ENCODE assay signal across 8 cellular contexts in genomic region chr10:67779455-67780205, GRCh38. TPM values are rescaled to one million over a fixed set of nuclear protein-coding genes. Genes with fewer than 3 reads are reported as not detected.
DNase-seq lines count a peak whose midpoint lies in the region; ATAC-seq and FAIRE-seq lines count a peak whose summit lies in the region.

No MANE protein-coding gene starts in this region.

- ATAC-seq in GM19324 (IDR thresholded peaks at IDR 0.05; ENCODE audit: low FRiP score, unreplicated experiment) (peak; percentile 37), HG03520 (IDR thresholded peaks at IDR 0.05; ENCODE audit: unreplicated experiment) (peak; percentile 33)
- ATAC-seq in activated CD8-positive, alpha-beta T cell treated with anti-CD3 and anti-CD28 coated beads, Interleukin-2, amount 10 ng/mL, durations not matched to agents 7 days and 5 days = peak; percentile 75
- ATAC-seq in stimulated activated memory B cell treated with anti-CD40 and anti-IgM and Interleukin-4, amounts not matched to agents 10 μg/mL and 1 μg/mL and 100 μg/mL, for 72 hours = peak; percentile 83

- no peak overlapping the region for H3K4me3 Mint-ChIP-seq in activated CD8-positive, alpha-beta T cell treated with anti-CD3 and anti-CD28 coated beads, Interleukin-2, amount 10 ng/mL, durations not matched to agents 7 days and 5 days
- H3K4me3 Mint-ChIP-seq in stimulated activated memory B cell treated with anti-CD40 and anti-IgM and Interleukin-4, amounts not matched to agents 10 μg/mL and 1 μg/mL and 100 μg/mL, for 72 hours = no peak overlapping the region

- H3K27ac Mint-ChIP-seq in activated CD8-positive, alpha-beta T cell treated with anti-CD3 and anti-CD28 coated beads, Interleukin-2, amount 10 ng/mL, durations not matched to agents 7 days and 5 days = no peak overlapping the region
- no peak overlapping the region for H3K27ac Mint-ChIP-seq in stimulated activated memory B cell treated with anti-CD40 and anti-IgM and Interleukin-4, amounts not matched to agents 10 μg/mL and 1 μg/mL and 100 μg/mL, for 72 hours

- H3K36me3 Mint-ChIP-seq in activated CD8-positive, alpha-beta T cell treated with anti-CD3 and anti-CD28 coated beads, Interleukin-2, amount 10 ng/mL, durations not matched to agents 7 days and 5 days (ENCODE audit: low read depth) = no peaks in the 10 kb centered on the region
- no peaks in the 10 kb centered on the region for H3K36me3 Mint-ChIP-seq in stimulated activated memory B cell treated with anti-CD40 and anti-IgM and Interleukin-4, amounts not matched to agents 10 μg/mL and 1 μg/mL and 100 μg/mL, for 72 hours

- H3K27me3 Mint-ChIP-seq in activated CD8-positive, alpha-beta T cell treated with anti-CD3 and anti-CD28 coated beads, Interleukin-2, amount 10 ng/mL, durations not matched to agents 7 days and 5 days (ENCODE audit: low read depth) = no peaks in the 10 kb centered on the region
- H3K27me3 Mint-ChIP-seq in stimulated activated memory B cell treated with anti-CD40 and anti-IgM and Interleukin-4, amounts not matched to agents 10 μg/mL and 1 μg/mL and 100 μg/mL, for 72 hours = no peaks in the 10 kb centered on the region

- CTCF ChIA-PET in activated CD8-positive, alpha-beta T cell treated with anti-CD3 and anti-CD28 coated beads, Interleukin-2, amount 10 ng/mL, durations not matched to agents 7 days and 5 days (lab: Charles Lee) = interaction anchor here (0.6 to 8.6 kb wide), 43 partner anchors 9 to 1606 kb away, joined by 3 to 295 read pairs (median 5); partner anchors contain the start of gene CTNNA3

- H3K9me3 Mint-ChIP-seq in activated CD8-positive, alpha-beta T cell treated with anti-CD3 and anti-CD28 coated beads, Interleukin-2, amount 10 ng/mL, durations not matched to agents 7 days and 5 days (ENCODE audit: insufficient read depth) = no peaks in the 10 kb centered on the region
- H3K9me3 Mint-ChIP-seq in stimulated activated memory B cell treated with anti-CD40 and anti-IgM and Interleukin-4, amounts not matched to agents 10 μg/mL and 1 μg/mL and 100 μg/mL, for 72 hours = no peaks in the 10 kb centered on the region

- peaks cover 46% of the 10 kb centered on the region for H3K4me1 Mint-ChIP-seq in activated CD8-positive, alpha-beta T cell treated with anti-CD3 and anti-CD28 coated beads, Interleukin-2, amount 10 ng/mL, durations not matched to agents 7 days and 5 days (ENCODE audit: low read depth)
- peaks cover 24% of the 10 kb centered on the region for H3K4me1 Mint-ChIP-seq in stimulated activated memory B cell treated with anti-CD40 and anti-IgM and Interleukin-4, amounts not matched to agents 10 μg/mL and 1 μg/mL and 100 μg/mL, for 72 hours

- POLR2A ChIA-PET in activated CD8-positive, alpha-beta T cell treated with anti-CD3 and anti-CD28 coated beads, Interleukin-2, amount 10 ng/mL, durations not matched to agents 7 days and 5 days (lab: Charles Lee) = interaction anchor here (0.6 to 1.8 kb wide), 4 partner anchors 9 to 98 kb away, joined by 5 to 7 read pairs (median 6); no protein-coding TSS in a partner anchor

- DNase-seq in CD1c-positive myeloid dendritic cell (ENCODE audit: extremely low spot score) (peak; percentile 87), NCI-H82 treated with DMSO at 0.1 percent for 48 hours (lab: John Stamatoyannopoulos, UW; ENCODE audit: unreplicated experiment) (peak; percentile 80), myocyte (ENCODE audit: low read depth) (peak; percentile 79)
- peak; percentile 86 for DNase-seq in activated CD8-positive, alpha-beta T cell treated with anti-CD3 and anti-CD28 coated beads, Interleukin-2, amount 10 ng/mL, durations not matched to agents 7 days and 5 days

- peak; percentile 77 for FAIRE-seq in endometrium (lab: Jason Lieb, UNC)

RNA-seq across cellular contexts. Expression of gene DNAJC12, which starts 58.4 kb away (rescaled TPM):
- 1 to 10 TPM; 2.6 to 3.0 TPM for total RNA-seq in activated CD8-positive, alpha-beta T cell treated with anti-CD3 and anti-CD28 coated beads, Interleukin-2, amount 10 ng/mL, durations not matched to agents 7 days and 5 days
- 5.8 and 6.0 TPM in 2 replicates for total RNA-seq in myocyte
- polyA plus RNA-seq in myocyte (2012) = 5.9 TPM

Comparison
In these comparisons a context has a peak if more than half of its experiments do, and no peak if none do; other contexts are left out.
1. Peak in every context shown above with its lines: DNase-seq and ATAC-seq.
2. ATAC-seq: peak in every context shown above with its lines; median percentile 83 in stimulated activated memory B cell treated with anti-CD40 and anti-IgM and Interleukin-4, amounts not matched to agents 10 μg/mL and 1 μg/mL and 100 μg/mL, for 72 hours; 75 in activated CD8-positive, alpha-beta T cell treated with anti-CD3 and anti-CD28 coated beads, Interleukin-2, amount 10 ng/mL, durations not matched to agents 7 days and 5 days; 37 in GM19324; 33 in HG03520.